Comparison of ENCODE assay signal across 22 cellular contexts in genomic region chr7:70527489-70527888, GRCh38.
"Had no signal": no experiment of that assay in that cellular context is flagged by ENCODE, and none has a peak within 500 bp of the region (broad histone marks: within the 10 kb centered on the region; RNA-seq: fewer than 3 reads in every experiment).

No MANE protein-coding gene starts in this region.

- H3K9me3 ChIP-seq: mucosa of descending colon, right lobe of liver, stomach, suprapubic skin, tibial nerve had no signal

- H2AFZ ChIP-seq: parathyroid adenoma had no signal

- H3K79me2 ChIP-seq: parathyroid adenoma had no signal

- H3K27me3 Mint-ChIP-seq: activated CD4-positive, alpha-beta memory T cell treated with anti-CD3 and anti-CD28 coated beads, Interleukin-2, amount 10 ng/mL, durations not matched to agents 7 days and 5 days; activated naive CD4-positive, alpha-beta T cell treated with anti-CD3 and anti-CD28 coated beads, Interleukin-2, amount 10 ng/mL, durations not matched to agents 7 days and 5 days; memory B cell had no signal

- H3K4me3 Mint-ChIP-seq: activated CD4-positive, alpha-beta memory T cell treated with anti-CD3 and anti-CD28 coated beads, Interleukin-2, amount 10 ng/mL, durations not matched to agents 7 days and 5 days; activated naive CD4-positive, alpha-beta T cell treated with anti-CD3 and anti-CD28 coated beads, Interleukin-2, amount 10 ng/mL, durations not matched to agents 7 days and 5 days; activated T-cell treated with anti-CD3 and anti-CD28 coated beads, Interleukin-2, amount 50 U/mL, for 72 hours; endodermal cell; memory B cell; nephron progenitor cell had no signal

- DNase-seq: activated CD4-positive, alpha-beta memory T cell treated with anti-CD3 and anti-CD28 coated beads, Interleukin-2, amount 10 ng/mL, durations not matched to agents 7 days and 5 days; activated CD4-positive, alpha-beta T cell treated with anti-CD3 and anti-CD28 coated beads for 48 hours; activated effector memory CD4-positive, alpha-beta T cell treated with anti-CD3 and anti-CD28 coated beads, Interleukin-2, amount 50 U/mL, for 16 hours; activated naive CD4-positive, alpha-beta T cell treated with anti-CD3 and anti-CD28 coated beads, Interleukin-2, amount 10 ng/mL, durations not matched to agents 7 days and 5 days; activated T-cell treated with anti-CD3 and anti-CD28 coated beads, Interleukin-2, amount 50 U/mL, for 72 hours; cortex of kidney; endodermal cell; left colon; mucosa of descending colon; nephron progenitor cell; nucleus accumbens; right lobe of liver; stimulated activated CD4-positive, alpha-beta T cell treated with anti-CD3 and anti-CD28 coated beads, Interleukin-1b, Interleukin-23, amount 100 ng/mL, for 48 hours; stomach had no signal

- H3K4me1 Mint-ChIP-seq: activated CD4-positive, alpha-beta memory T cell treated with anti-CD3 and anti-CD28 coated beads, Interleukin-2, amount 10 ng/mL, durations not matched to agents 7 days and 5 days; activated naive CD4-positive, alpha-beta T cell treated with anti-CD3 and anti-CD28 coated beads, Interleukin-2, amount 10 ng/mL, durations not matched to agents 7 days and 5 days; memory B cell had no signal

- H3K4me3 ChIP-seq: mucosa of descending colon, right lobe of liver, skin epidermis, stomach, suprapubic skin, tibial nerve had no signal

- H3K36me3 Mint-ChIP-seq: activated naive CD4-positive, alpha-beta T cell treated with anti-CD3 and anti-CD28 coated beads, Interleukin-2, amount 10 ng/mL, durations not matched to agents 7 days and 5 days had no signal

- H3K4me1 ChIP-seq: right lobe of liver had no signal

- H3K9ac ChIP-seq: parathyroid adenoma had no signal

- ATAC-seq: activated T-cell treated with anti-CD3 and anti-CD28 coated beads, Interleukin-2, amount 50 U/mL, for 72 hours; left colon; mucosa of descending colon; right lobe of liver had no signal

- H3K27me3 ChIP-seq: right lobe of liver, stomach, suprapubic skin, tibial nerve had no signal

- H3K36me3 ChIP-seq: right lobe of liver, stomach, suprapubic skin, tibial nerve had no signal

- H3K9me3 Mint-ChIP-seq: activated naive CD4-positive, alpha-beta T cell treated with anti-CD3 and anti-CD28 coated beads, Interleukin-2, amount 10 ng/mL, durations not matched to agents 7 days and 5 days had no signal

- H3K27ac ChIP-seq: epithelial cell of prostate, parathyroid adenoma, right lobe of liver, skin epidermis, stomach, suprapubic skin, tibial nerve had no signal

- FAIRE-seq: keratinocyte, urothelium cell line had no signal

- H3K27ac Mint-ChIP-seq: activated CD4-positive, alpha-beta memory T cell treated with anti-CD3 and anti-CD28 coated beads, Interleukin-2, amount 10 ng/mL, durations not matched to agents 7 days and 5 days; activated naive CD4-positive, alpha-beta T cell treated with anti-CD3 and anti-CD28 coated beads, Interleukin-2, amount 10 ng/mL, durations not matched to agents 7 days and 5 days; activated T-cell treated with anti-CD3 and anti-CD28 coated beads, Interleukin-2, amount 50 U/mL, for 72 hours; endodermal cell; memory B cell; nephron progenitor cell had no signal
